ENCODE assay signal across 11 cellular contexts in the genomic region with DNA sequence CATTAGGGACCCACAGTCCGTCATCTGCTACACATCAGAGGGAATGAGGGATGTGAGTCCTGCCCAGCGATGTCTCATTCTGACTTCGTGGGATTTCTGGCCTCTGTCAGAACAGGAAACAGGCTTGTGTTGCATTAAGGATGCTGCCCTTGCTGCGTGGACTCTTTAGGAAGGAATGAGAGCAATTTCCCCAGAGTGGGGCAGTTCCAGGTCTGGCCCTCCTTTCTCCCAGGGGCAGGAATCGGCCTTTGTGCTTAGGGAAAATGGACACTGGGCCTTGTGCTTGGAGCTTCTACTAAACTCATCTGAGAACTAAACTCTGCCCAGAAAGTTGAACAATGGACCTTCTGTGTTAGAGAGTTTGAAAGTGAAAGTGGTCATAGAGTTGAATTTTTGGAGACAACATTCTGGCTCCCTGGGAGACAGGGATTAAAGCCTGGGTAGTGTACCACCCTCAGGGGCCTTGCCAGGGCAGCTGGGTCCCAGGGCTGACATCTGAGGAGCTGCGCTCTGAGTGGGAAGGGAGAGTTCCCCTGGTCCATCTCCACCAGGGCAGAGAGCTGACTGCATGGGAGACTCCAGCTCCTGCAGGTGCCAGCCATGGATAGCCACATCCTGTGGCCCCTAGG. TPM values are rescaled to one million over a fixed set of nuclear protein-coding genes. Genes with fewer than 3 reads are reported as not detected.
DNase-seq lines count a peak whose midpoint lies in the region; FAIRE-seq and TF ChIP-seq lines count a peak whose summit lies in the region.
"Had no signal": no experiment of that assay in that cellular context is flagged by ENCODE, and none has a peak within 500 bp of the region (broad histone marks: within the 10 kb centered on the region; RNA-seq: fewer than 3 reads in every experiment).

No MANE protein-coding gene starts in this region.

- no peak for TF ChIP-seq EP300 in H1 (IDR thresholded peaks at IDR 0.05; ENCODE audit: borderline replicate concordance in 1 of 2, low read depth in 2 of 2, low read length in 2 of 2)

- TF ChIP-seq RAD21 in H1 (IDR thresholded peaks at IDR 0.05 in 1 of 2, conservative IDR thresholded peaks at IDR 0.05 in 1 of 2; ENCODE audit: low read depth in 2 of 2, low read length in 2 of 2), result no peak

- H4K8ac ChIP-seq in H1 (ENCODE audit: extremely low read depth, insufficient read depth, low read length) (no peak overlapping the region), mesendoderm (ENCODE audit: low read depth, low read length) (no peak overlapping the region)

- no peak overlapping the region for H2BK12ac ChIP-seq in H1 (ENCODE audit: low read depth, low read length)

- no peaks in the 10 kb centered on the region for H3F3A ChIP-seq in Loucy (ENCODE audit: low read depth)

- 79% methylated on average over 6 of the region's 6 CpGs; no CpG with 5 or more reads in 1 of the 2 experiments for WGBS in H1 (ENCODE audit: extremely low coverage in 1 of 2, insufficient coverage in 1 of 2, insufficient read length in 1 of 2, insufficient replicate concordance in 2 of 2, low coverage in 1 of 2, low lambda C conversion rate in 2 of 2, missing lambda C conversion rate in 1 of 2), 2 experiments
- WGBS in mesendoderm (ENCODE audit: extremely low coverage, insufficient coverage, low lambda C conversion rate), result no CpG with 5 or more reads among the region's 6 CpGs

- no peaks in the 10 kb centered on the region for H4K20me1 ChIP-seq in Loucy (ENCODE audit: insufficient read depth, low read length, poor library complexity, severe bottlenecking)
- H4K20me1 ChIP-seq in H1 (replicated peaks in 1 of 2; ENCODE audit: control insufficient read depth in 1 of 2, insufficient read depth in 2 of 2, low read length in 2 of 2), result no peaks in the 10 kb centered on the region

- peaks cover 52% of the 10 kb centered on the region for H3K4me1 ChIP-seq in ACC112 (ENCODE audit: control insufficient read depth, insufficient read depth, low read length, unreplicated experiment)
- peaks cover 65% of the 10 kb centered on the region for H3K4me1 ChIP-seq in Loucy (ENCODE audit: insufficient read depth, low read length, poor library complexity, severe bottlenecking)
- peaks cover 0 to 4% (median 0%) of the 10 kb centered on the region in 4 experiments; a peak in 2 of 7 replicates for H3K4me1 ChIP-seq in H1 (replicated peaks in 1 of 4; ENCODE audit: control insufficient read depth in 3 of 4, insufficient read depth in 4 of 4, low read length in 3 of 4)
- no peaks in the 10 kb centered on the region for H3K4me1 ChIP-seq in mesendoderm (ENCODE audit: control insufficient read depth, low read depth, low read length)
- no peaks in the 10 kb centered on the region for H3K4me1 ChIP-seq in colonic mucosa

- H3K27me3 ChIP-seq in ACC112 (ENCODE audit: insufficient read depth, low read length), result no peaks in the 10 kb centered on the region
- no peaks in the 10 kb centered on the region for H3K27me3 ChIP-seq in Loucy (ENCODE audit: insufficient read depth, low read length, poor library complexity, severe bottlenecking)
- no peaks in the 10 kb centered on the region; a peak in 1 of 7 replicates for H3K27me3 ChIP-seq in H1 (replicated peaks in 1 of 4; ENCODE audit: control insufficient read depth in 3 of 4, extremely low read depth in 1 of 4, insufficient read depth in 3 of 4, low read length in 3 of 4)
- H3K27me3 ChIP-seq in mesendoderm (ENCODE audit: insufficient read depth, low read length, poor library complexity), result no peaks in the 10 kb centered on the region
- no peaks in the 10 kb centered on the region for H3K27me3 ChIP-seq in colonic mucosa

- H3K27ac ChIP-seq in ACC112 (ENCODE audit: low read depth, low read length) (peak overlapping the region; percentile 47; the same call in 1 of the 2 replicates), H1 (ENCODE audit: low read depth, low read length) (no peak overlapping the region), mesendoderm (ENCODE audit: low read depth, low read length) (no peak overlapping the region), colonic mucosa (no peak overlapping the region)
- H3K27ac ChIP-seq: C4-2B had no signal

- H2AK5ac ChIP-seq in H1 (ENCODE audit: low read depth, low read length) (no peak overlapping the region), mesendoderm (ENCODE audit: low read length) (peak overlapping the region; percentile 55)

- 0 out of 2 replicates have a peak overlapping the region, but pooled peaks have one; percentile 37 for H2BK20ac ChIP-seq in H1 (ENCODE audit: low read length)

- H3K14ac ChIP-seq in H1 (ENCODE audit: insufficient read length), result no peak overlapping the region

- H3K23me2 ChIP-seq in H1 (ENCODE audit: low read depth, low read length), result no peaks in the 10 kb centered on the region

- H2BK5ac ChIP-seq in H1 (ENCODE audit: low read depth, low read length) (no peak overlapping the region), mesendoderm (ENCODE audit: low read length) (no peak overlapping the region)

- no peak for FAIRE-seq in H1 (lab: Jason Lieb, UNC)
- FAIRE-seq: urothelium cell line had no signal

- no peaks in the 10 kb centered on the region for H3K79me1 ChIP-seq in H1 (ENCODE audit: low read depth, low read length)
- H3K79me1 ChIP-seq in mesendoderm (ENCODE audit: low read length), result no peaks in the 10 kb centered on the region

- H3K9ac ChIP-seq in Loucy (ENCODE audit: low read depth, low read length, poor library complexity, severe bottlenecking) (peak overlapping the region; percentile 11), H1 (replicated peaks in 1 of 4; ENCODE audit: extremely low read depth in 1 of 4, low read depth in 3 of 4, low read length in 3 of 4) (no peak overlapping the region), mesendoderm (ENCODE audit: low read length) (no peak overlapping the region), colonic mucosa (ENCODE audit: low read depth in 2 of 2, low read length in 2 of 2) (no peak overlapping the region)

- H3K4ac ChIP-seq in H1 (replicated peaks; ENCODE audit: insufficient read length, low read depth, low read length) (no peak overlapping the region), mesendoderm (ENCODE audit: low read depth, low read length) (no peak overlapping the region)

- POLR2A ChIA-PET in H1 (lab: Charles Lee; ENCODE audit: partially characterized antibody), result no interaction called here

- H2BK120ac ChIP-seq in H1 (replicated peaks; ENCODE audit: low read depth, low read length) (no peak overlapping the region), mesendoderm (ENCODE audit: low read depth, low read length) (no peak overlapping the region)

- H3K9me3 ChIP-seq in Loucy (ENCODE audit: insufficient read depth, low read depth, low read length) (no peaks in the 10 kb centered on the region), H1 (ENCODE audit: insufficient read depth in 2 of 2, low read depth in 1 of 2, low read length in 1 of 2) (peaks cover 0 to 4% of the 10 kb centered on the region in 2 experiments; a peak in 1 of 4 replicates), colonic mucosa (no peaks in the 10 kb centered on the region)

- H2BK15ac ChIP-seq in H1 (ENCODE audit: low read length) (peak overlapping the region; percentile 61; the same call in 1 of the 2 replicates), mesendoderm (replicated peaks; ENCODE audit: low read depth) (no peak overlapping the region)

- H2AFZ ChIP-seq in ACC112 (ENCODE audit: low read length, unreplicated experiment) (peak overlapping the region; percentile 60), Loucy (ENCODE audit: low read length) (no peak overlapping the region), H1 (ENCODE audit: low read length) (no peak overlapping the region)

- TF ChIP-seq CTCF in Loucy (conservative IDR thresholded peaks at IDR 0.05; ENCODE audit: low read length) (no peak), H1 (IDR thresholded peaks at IDR 0.05; ENCODE audit: control extremely low read depth in 1 of 3, insufficient read depth in 1 of 3, low read depth in 1 of 3, low read length in 3 of 3) (no peak), colonic mucosa (IDR thresholded peaks at IDR 0.05) (no peak)

- no peaks in the 10 kb centered on the region for H3K79me2 ChIP-seq in ACC112 (ENCODE audit: control insufficient read depth, insufficient read depth, low read length, unreplicated experiment)
- no peaks in the 10 kb centered on the region for H3K79me2 ChIP-seq in Loucy (ENCODE audit: insufficient read depth, low read length)
- no peaks in the 10 kb centered on the region for H3K79me2 ChIP-seq in H1 (ENCODE audit: control insufficient read depth in 1 of 2, insufficient read depth in 2 of 2, low read length in 2 of 2)
- no peaks in the 10 kb centered on the region for H3K79me2 ChIP-seq in mesendoderm (ENCODE audit: control insufficient read depth, insufficient read depth, low read length)

- CTCF ChIA-PET in H1 (lab: Charles Lee; ENCODE audit: partially characterized antibody), result no interaction called here

- no peak for TF ChIP-seq POLR2A in H1 (IDR thresholded peaks at IDR 0.05; ENCODE audit: control extremely low read depth in 1 of 2, low read depth in 2 of 2, low read length in 2 of 2)

- H3K23ac ChIP-seq in H1 (ENCODE audit: insufficient read length) (no peak overlapping the region), mesendoderm (ENCODE audit: low read length) (no peak overlapping the region)

- intact Hi-C loops in colonic mucosa (cut with DNase I), result no loop called here

- H4K5ac ChIP-seq in H1 (ENCODE audit: insufficient read length, low read depth, low read length) (no peak overlapping the region), mesendoderm (ENCODE audit: low read length) (no peak overlapping the region)

- no peaks in the 10 kb centered on the region for H3K9me2 ChIP-seq in Loucy (replicated peaks; ENCODE audit: low read depth, low read length)

- H3K56ac ChIP-seq in H1 (replicated peaks; ENCODE audit: insufficient read length, low read depth, low read length) (no peak overlapping the region), mesendoderm (ENCODE audit: low read length) (no peak overlapping the region)

- no peak overlapping the region for H3K18ac ChIP-seq in H1 (ENCODE audit: extremely low read depth, low read length)
- H3K18ac ChIP-seq in mesendoderm (ENCODE audit: low read length), result no peak overlapping the region

- peak overlapping the region; percentile 56 for H3K4me2 ChIP-seq in Loucy (ENCODE audit: low read depth, low read length, poor library complexity, severe bottlenecking)
- no peak overlapping the region for H3K4me2 ChIP-seq in H1 (ENCODE audit: insufficient read depth in 1 of 2, low read depth in 2 of 2, low read length in 2 of 2)
- H3K4me2 ChIP-seq in mesendoderm (ENCODE audit: low read length), result no peak overlapping the region

- no peak overlapping the region for H4K91ac ChIP-seq in H1 (replicated peaks; ENCODE audit: insufficient read length, low read length)

- DNase-seq in H1 (ENCODE audit: low read depth in 1 of 2, low spot score in 2 of 2) (no peak), mesendoderm (no peak), GF-D8 (lab: John Stamatoyannopoulos, UW) (no peak), hepatic stellate cell (ENCODE audit: low spot score) (no peak), colonic mucosa (no peak), NCI-H69 (lab: John Stamatoyannopoulos, UW) (no peak)
- DNase-seq: activated CD8-positive, alpha-beta memory T cell treated with anti-CD3 and anti-CD28 coated beads, Interleukin-2, amount 50 U/mL, for 4 hours had no signal

- no peaks in the 10 kb centered on the region for H3K36me3 ChIP-seq in ACC112 (ENCODE audit: insufficient read depth, low read length)
- H3K36me3 ChIP-seq in Loucy (ENCODE audit: insufficient read depth, low read length), result no peaks in the 10 kb centered on the region
- no peaks in the 10 kb centered on the region for H3K36me3 ChIP-seq in H1 (ENCODE audit: control insufficient read depth in 2 of 4, insufficient read depth in 4 of 4, low read length in 3 of 4)
- no peaks in the 10 kb centered on the region for H3K36me3 ChIP-seq in mesendoderm (ENCODE audit: control insufficient read depth, insufficient read depth, low read length)
- H3K36me3 ChIP-seq in colonic mucosa, result no peaks in the 10 kb centered on the region

- peak overlapping the region; percentile 60 for H3K4me3 ChIP-seq in ACC112 (ENCODE audit: low read depth, low read length)
- peak overlapping the region; percentile 19 for H3K4me3 ChIP-seq in Loucy (ENCODE audit: low read length, poor library complexity, severe bottlenecking)
- no peak overlapping the region for H3K4me3 ChIP-seq in H1 (ENCODE audit: extremely low read depth in 1 of 4, insufficient read depth in 2 of 4, low read depth in 3 of 4, low read length in 4 of 4)
- H3K4me3 ChIP-seq in mesendoderm (ENCODE audit: low read length), result no peak overlapping the region
- no peak overlapping the region for H3K4me3 ChIP-seq in colonic mucosa

RNA-seq across cellular contexts. Expression of a gene that starts 37.8 kb away (rescaled TPM):
- total RNA-seq in H1 (2021; fragmentation: NEBNext Ultra II Directional; extraction: Animal tissue kit (Norgen Biotek cat#: 25700)), result 6.4 and 7.2 TPM in 2 replicates
- polyA plus RNA-seq in H1 (2011; rRNA removed), result 3.7 and 4.9 TPM in 2 replicates
- 3.9 TPM for polyA plus RNA-seq in H1 (2011; cell fraction: cytosol; rRNA removed)
- polyA plus RNA-seq in H1 (2011; cell fraction: nucleus; rRNA removed), result 4.7 TPM
- 3.4 to 4.7 TPM (median 4.2 TPM) in 4 replicates for polyA plus RNA-seq in H1 (2012, experiment 1 of 2)
- polyA plus RNA-seq in H1 (2012, experiment 2 of 2), result 1.5 TPM
- 5.7 TPM for polyA plus RNA-seq in H1 (2013, experiment 1 of 2)
- 6.4 TPM for polyA plus RNA-seq in H1 (2013, experiment 2 of 2)
- polyA minus RNA-seq in H1 (2011; rRNA and poly(A)+ RNA removed), result 9.5 and 11.0 TPM in 2 replicates
- 4.0 TPM for polyA minus RNA-seq in H1 (2011; cell fraction: cytosol; rRNA and poly(A)+ RNA removed)
- 8.7 TPM for polyA minus RNA-seq in H1 (2011; cell fraction: nucleus; rRNA and poly(A)+ RNA removed)
- 7.0 TPM for polyA plus RNA-seq in mesendoderm (2013, experiment 1 of 2)
- 7.0 TPM for polyA plus RNA-seq in mesendoderm (2013, experiment 2 of 2)
- total RNA-seq in colonic mucosa, result 1 to 10 TPM in 1 of 2 donors, under 1 TPM in 1; 0.67 to 3.2 TPM

Comparison
In these comparisons a context has a peak if more than half of its experiments do, and no peak if none do; other contexts are left out.
1. H3K4me3 ChIP-seq: peak in ACC112 (single experiment) and Loucy (single experiment); none in H1 (0 of 4), mesendoderm (single experiment) and colonic mucosa (single experiment).